In genomic region chr14:102873546-102874061, GRCh38 we compare ENCODE assay signal across 1 cellular context.
TF ChIP-seq lines count a peak whose summit lies in the region.

No MANE protein-coding gene starts in this region.

TF ChIP-seq in HepG2, 621 proteins besides CTCF, POLR2A, EP300 and RAD21 (continued from another document and continues in another):
- no peak for TF ChIP-seq ZNF407 (CRISPR knock-in tag; IDR thresholded peaks at IDR 0.05; ENCODE audit: not compliant biosample characterization)
- TF ChIP-seq PRDM15 (CRISPR knock-in tag; IDR thresholded peaks at IDR 0.05), result peak; percentile 52; the same call in 1 of the 2 replicates
- peak; percentile 75; the same call in 1 of the 2 replicates for TF ChIP-seq ZBTB43 (CRISPR knock-in tag; conservative IDR thresholded peaks at IDR 0.05)
- 0 out of 2 replicates have a peak, but pooled peaks have one; percentile 51 for TF ChIP-seq NFKB2 (CRISPR knock-in tag; IDR thresholded peaks at IDR 0.05; ENCODE audit: borderline replicate concordance)
- no peak for TF ChIP-seq HDAC6 (IDR thresholded peaks at IDR 0.05; ENCODE audit: low read depth, low read length)
- no peak for TF ChIP-seq ZNF549 (CRISPR knock-in tag; IDR thresholded peaks at IDR 0.05)
- no peak for TF ChIP-seq ZNF670 (CRISPR knock-in tag; IDR thresholded peaks at IDR 0.05; ENCODE audit: borderline replicate concordance)
- 0 out of 2 replicates have a peak, but pooled peaks have one; percentile 80 for TF ChIP-seq CREB3 (CRISPR knock-in tag; IDR thresholded peaks at IDR 0.05)
- 0 out of 2 replicates have a peak, but pooled peaks have one; percentile 57 for TF ChIP-seq TOE1 (CRISPR knock-in tag; IDR thresholded peaks at IDR 0.05)
- TF ChIP-seq ZNF263 (CRISPR knock-in tag; IDR thresholded peaks at IDR 0.05), result no peak
- peak; percentile 94 for TF ChIP-seq NCOR1 (IDR thresholded peaks at IDR 0.05; ENCODE audit: borderline replicate concordance, low read length)
- TF ChIP-seq RBAK (CRISPR knock-in tag; IDR thresholded peaks at IDR 0.05), result no peak
- TF ChIP-seq AHR (CRISPR knock-in tag; IDR thresholded peaks at IDR 0.05), result no peak
- TF ChIP-seq ISX (CRISPR knock-in tag; conservative IDR thresholded peaks at IDR 0.05), result no peak
- no peak for TF ChIP-seq MBD4 (IDR thresholded peaks at IDR 0.05; ENCODE audit: borderline replicate concordance, low read length)
- TF ChIP-seq ZNF326 (CRISPR knock-in tag; IDR thresholded peaks at IDR 0.05; ENCODE audit: borderline replicate concordance), result no peak
- no peak for TF ChIP-seq RARG (CRISPR knock-in tag; IDR thresholded peaks at IDR 0.05; ENCODE audit: low read depth)
- TF ChIP-seq DNMT1 (CRISPR knock-in tag; IDR thresholded peaks at IDR 0.05), result no peak
- no peak for TF ChIP-seq ZNF713 (CRISPR knock-in tag; IDR thresholded peaks at IDR 0.05)
- TF ChIP-seq NAIF1 (CRISPR knock-in tag; IDR thresholded peaks at IDR 0.05; ENCODE audit: borderline replicate concordance), result no peak
- TF ChIP-seq ZNF329 (CRISPR knock-in tag; IDR thresholded peaks at IDR 0.05; ENCODE audit: low read depth), result no peak
- TF ChIP-seq FOXP1 (IDR thresholded peaks at IDR 0.05), result peak; percentile 98
- peak; percentile 98 for TF ChIP-seq FOXP1 (CRISPR knock-in tag; IDR thresholded peaks at IDR 0.05)
- no peak for TF ChIP-seq WIZ (CRISPR knock-in tag; IDR thresholded peaks at IDR 0.05)
- TF ChIP-seq MIER2 (CRISPR knock-in tag; IDR thresholded peaks at IDR 0.05), result no peak
- TF ChIP-seq ZBTB46 (CRISPR knock-in tag; IDR thresholded peaks at IDR 0.05; ENCODE audit: borderline replicate concordance), result no peak
- TF ChIP-seq ZBTB4 (CRISPR knock-in tag; IDR thresholded peaks at IDR 0.05; ENCODE audit: borderline replicate concordance), result peak; percentile 53; the same call in 1 of the 2 replicates
- peak; percentile 78; the same call in 1 of the 2 replicates for TF ChIP-seq TARDBP (CRISPR knock-in tag; IDR thresholded peaks at IDR 0.05)
- no peak for TF ChIP-seq ZNF432 (CRISPR knock-in tag; IDR thresholded peaks at IDR 0.05; ENCODE audit: borderline replicate concordance)
- no peak for TF ChIP-seq SMARCE1 (IDR thresholded peaks at IDR 0.05; ENCODE audit: borderline replicate concordance)
- no peak for TF ChIP-seq ZNF567 (CRISPR knock-in tag; IDR thresholded peaks at IDR 0.05; ENCODE audit: borderline replicate concordance)
- no peak for TF ChIP-seq ZNF766 (CRISPR knock-in tag; IDR thresholded peaks at IDR 0.05; ENCODE audit: borderline replicate concordance)
- TF ChIP-seq JUN (CRISPR knock-in tag; IDR thresholded peaks at IDR 0.05), result no peak
- no peak for TF ChIP-seq ZNF784 (CRISPR knock-in tag; IDR thresholded peaks at IDR 0.05; ENCODE audit: borderline replicate concordance)
- TF ChIP-seq CEBPB (IDR thresholded peaks at IDR 0.05; ENCODE audit: borderline replicate concordance, low read depth, low read length), result no peak
- no peak for TF ChIP-seq MAFG (CRISPR knock-in tag; IDR thresholded peaks at IDR 0.05)
- no peak for TF ChIP-seq USF2 (IDR thresholded peaks at IDR 0.05; ENCODE audit: low read depth, low read length)
- no peak for TF ChIP-seq USF2 (CRISPR knock-in tag; IDR thresholded peaks at IDR 0.05; ENCODE audit: borderline replicate concordance)
